In genomic region chr9:15606667-15607472, GRCh38 we compare ENCODE assay signal across 8 cellular contexts. TPM values are rescaled to one million over a fixed set of nuclear protein-coding genes. Genes with fewer than 3 reads are reported as not detected.
A peak's percentile ranks its signal among the peaks of the same experiment; 100 is the strongest.
DNase-seq lines count a peak whose midpoint lies in the region; ATAC-seq and TF ChIP-seq lines count a peak whose summit lies in the region.

No MANE protein-coding gene starts in this region.

- TF ChIP-seq POLR2A in suprapubic skin (IDR thresholded peaks at IDR 0.05) = no peak

- WGBS in suprapubic skin = 0% methylated on average over 1 of the region's 1 CpG

- no peaks in the 10 kb centered on the region for H3K27me3 Mint-ChIP-seq in CD4-positive, alpha-beta T cell
- no peaks in the 10 kb centered on the region for H3K27me3 Mint-ChIP-seq in activated B cell treated with CpG ODN at 0.5 μM for 24 hours
- H3K27me3 Mint-ChIP-seq in activated naive CD8-positive, alpha-beta T cell treated with anti-CD3 and anti-CD28 coated beads for 36 hours = no peaks in the 10 kb centered on the region

- no peaks in the 10 kb centered on the region for H3K9me3 ChIP-seq in CD4-positive, alpha-beta T cell (ENCODE audit: control insufficient read depth, low read length)
- no peaks in the 10 kb centered on the region for H3K9me3 ChIP-seq in suprapubic skin
- no peaks in the 10 kb centered on the region for H3K9me3 ChIP-seq in effector memory CD4-positive, alpha-beta T cell (ENCODE audit: control insufficient read depth, low read length)

- H3K9me3 Mint-ChIP-seq in CD4-positive, alpha-beta T cell = no peaks in the 10 kb centered on the region
- no peaks in the 10 kb centered on the region for H3K9me3 Mint-ChIP-seq in activated B cell treated with CpG ODN at 0.5 μM for 24 hours
- H3K9me3 Mint-ChIP-seq in activated naive CD8-positive, alpha-beta T cell treated with anti-CD3 and anti-CD28 coated beads for 36 hours = no peaks in the 10 kb centered on the region

- H3K4me3 Mint-ChIP-seq in CD4-positive, alpha-beta T cell = no peak overlapping the region
- no peak overlapping the region for H3K4me3 Mint-ChIP-seq in activated B cell treated with CpG ODN at 0.5 μM for 24 hours
- H3K4me3 Mint-ChIP-seq in activated naive CD8-positive, alpha-beta T cell treated with anti-CD3 and anti-CD28 coated beads for 36 hours = no peak overlapping the region

- no peak overlapping the region for H3K27ac ChIP-seq in CD4-positive, alpha-beta T cell (ENCODE audit: low read depth, low read length)
- H3K27ac ChIP-seq in suprapubic skin = no peak overlapping the region
- H3K27ac ChIP-seq in effector memory CD4-positive, alpha-beta T cell (ENCODE audit: insufficient read depth, low read length, poor library complexity, severe bottlenecking) = no peak overlapping the region

- no peaks in the 10 kb centered on the region for H3K36me3 ChIP-seq in suprapubic skin
- H3K36me3 ChIP-seq in effector memory CD4-positive, alpha-beta T cell (ENCODE audit: control insufficient read depth, insufficient read depth, low read length) = no peaks in the 10 kb centered on the region

- peak; percentile 76 for TF ChIP-seq CTCF in CD4-positive, alpha-beta T cell (IDR thresholded peaks at IDR 0.05)
- TF ChIP-seq CTCF in activated B cell treated with CpG ODN at 0.5 μM for 24 hours (IDR thresholded peaks at IDR 0.05) (peak; percentile 66), suprapubic skin (IDR thresholded peaks at IDR 0.05) (peak; percentile 62 to 72)

- no peaks in the 10 kb centered on the region for H3K4me1 Mint-ChIP-seq in CD4-positive, alpha-beta T cell (ENCODE audit: low read depth)
- H3K4me1 Mint-ChIP-seq in activated B cell treated with CpG ODN at 0.5 μM for 24 hours = no peaks in the 10 kb centered on the region
- H3K4me1 Mint-ChIP-seq in activated naive CD8-positive, alpha-beta T cell treated with anti-CD3 and anti-CD28 coated beads for 36 hours = no peaks in the 10 kb centered on the region

- POLR2A ChIA-PET in CD4-positive, alpha-beta T cell (lab: Charles Lee) = interaction anchor here (0.8 to 1.6 kb wide), 3 partner anchors 96 to 295 kb away, joined by 3 to 11 read pairs (median 3); partner anchors contain the start of gene PSIP1
- POLR2A ChIA-PET in activated B cell treated with CpG ODN at 0.5 μM for 24 hours (lab: Charles Lee) = no interaction called here

- H3K36me3 Mint-ChIP-seq in CD4-positive, alpha-beta T cell (ENCODE audit: low read depth) = no peaks in the 10 kb centered on the region
- no peaks in the 10 kb centered on the region for H3K36me3 Mint-ChIP-seq in activated B cell treated with CpG ODN at 0.5 μM for 24 hours (ENCODE audit: low read depth)
- no peaks in the 10 kb centered on the region for H3K36me3 Mint-ChIP-seq in activated naive CD8-positive, alpha-beta T cell treated with anti-CD3 and anti-CD28 coated beads for 36 hours

- CTCF ChIA-PET in CD4-positive, alpha-beta T cell (lab: Charles Lee) = interaction anchor here (0.8 to 1.5 kb wide), 4 partner anchors 10 to 398 kb away, joined by 3 to 6 read pairs (median 3); partner anchors contain the start of gene PSIP1
- CTCF ChIA-PET in activated B cell treated with CpG ODN at 0.5 μM for 24 hours (lab: Charles Lee) = interaction anchor here (0.7 to 2.9 kb wide), 13 partner anchors 9 to 501 kb away, joined by 3 to 26 read pairs (median 5); partner anchors contain the start of gene CCDC171

- intact Hi-C loops in CD4-positive, alpha-beta T cell (cut with DNase I, micrococcal nuclease) = loop anchor here (1.0 to 10.0 kb wide), 11 partner anchors 55 to 502 kb away; partner anchors contain the start of genes CCDC171 (in 2 of the 2) and SNAPC3 (in 1 of the 2)
- intact Hi-C loops in activated B cell treated with CpG ODN at 0.5 μM for 24 hours (cut with micrococcal nuclease) = loop anchor here (1.0 to 10.0 kb wide), 8 partner anchors 55 to 502 kb away; partner anchors contain the start of gene SNAPC3

- no peak for ATAC-seq in CD4-positive, alpha-beta T cell (ENCODE audit: poor library complexity)
- ATAC-seq in activated B cell treated with CpG ODN at 0.5 μM for 24 hours (ENCODE audit: low read depth) = no peak

- H3K4me3 ChIP-seq in suprapubic skin = no peak overlapping the region
- no peak overlapping the region for H3K4me3 ChIP-seq in effector memory CD4-positive, alpha-beta T cell (ENCODE audit: insufficient read depth, low read depth, low read length, poor library complexity, severe bottlenecking)

- H3K4me1 ChIP-seq in suprapubic skin = no peaks in the 10 kb centered on the region
- H3K4me1 ChIP-seq in effector memory CD4-positive, alpha-beta T cell (ENCODE audit: control insufficient read depth, insufficient read depth, low read length, poor library complexity, severe bottlenecking) = no peaks in the 10 kb centered on the region

- TF ChIP-seq EP300 in suprapubic skin (IDR thresholded peaks at IDR 0.05) = no peak

- H3K27ac Mint-ChIP-seq in CD4-positive, alpha-beta T cell = no peak overlapping the region
- H3K27ac Mint-ChIP-seq in activated B cell treated with CpG ODN at 0.5 μM for 24 hours = no peak overlapping the region
- H3K27ac Mint-ChIP-seq in activated naive CD8-positive, alpha-beta T cell treated with anti-CD3 and anti-CD28 coated beads for 36 hours = no peak overlapping the region

- H3K27me3 ChIP-seq in CD4-positive, alpha-beta T cell (ENCODE audit: control insufficient read depth, insufficient read depth, low read length) = no peaks in the 10 kb centered on the region
- H3K27me3 ChIP-seq in suprapubic skin = no peaks in the 10 kb centered on the region
- H3K27me3 ChIP-seq in effector memory CD4-positive, alpha-beta T cell (replicated peaks; ENCODE audit: control insufficient read depth, insufficient read depth, low read length, poor library complexity, severe bottlenecking) = no peaks in the 10 kb centered on the region

- no peak for DNase-seq in CD4-positive, alpha-beta T cell
- DNase-seq in GM19240 (ENCODE audit: insufficient read length, low spot score) = peak; percentile 13
- DNase-seq in NCI-H1436 treated with DMSO at 0.1 percent for 48 hours (lab: John Stamatoyannopoulos, UW) = peak; percentile 1
- DNase-seq in activated B cell treated with CpG ODN at 0.5 μM for 24 hours = no peak
- DNase-seq in hepatic stellate cell (ENCODE audit: low spot score) = peak; percentile 9
- no peak for DNase-seq in suprapubic skin (ENCODE audit: low spot score in 2 of 2)
- no peak for DNase-seq in effector memory CD4-positive, alpha-beta T cell
- no peak for DNase-seq in activated naive CD8-positive, alpha-beta T cell treated with anti-CD3 and anti-CD28 coated beads for 36 hours

RNA-seq across cellular contexts. Expression of gene CCDC171, which starts 54.0 kb away (rescaled TPM):
- 1 to 10 TPM in 1 of 2 experiments, under 1 TPM in 1; 0.49 to 1.1 TPM for total RNA-seq in CD4-positive, alpha-beta T cell
- 1.9 and 3.6 TPM in 2 replicates for total RNA-seq in activated B cell treated with CpG ODN at 0.5 μM for 24 hours
- total RNA-seq in suprapubic skin = 10 to 100 TPM in 1 of 4 donors, 1 to 10 TPM in 3; 3.2 to 12.4 (median 7.3) TPM
- total RNA-seq in activated naive CD8-positive, alpha-beta T cell treated with anti-CD3 and anti-CD28 coated beads for 36 hours = 1 to 10 TPM; 1.9 to 2.4 TPM

Comparison
In these comparisons a context has a peak if more than half of its experiments do, and no peak if none do; other contexts are left out.
1. DNase-seq: peak in GM19240 (single experiment), NCI-H1436 treated with DMSO at 0.1 percent for 48 hours (single experiment) and hepatic stellate cell (single experiment); none in CD4-positive, alpha-beta T cell (0 of 10), activated B cell treated with CpG ODN at 0.5 μM for 24 hours (single experiment), suprapubic skin (0 of 2), effector memory CD4-positive, alpha-beta T cell (0 of 3) and activated naive CD8-positive, alpha-beta T cell treated with anti-CD3 and anti-CD28 coated beads for 36 hours (single experiment).
2. Peak in every context shown above with its lines, with median percentiles within 50 percentile points of each other: CTCF ChIP-seq.